In the genomic region with DNA sequence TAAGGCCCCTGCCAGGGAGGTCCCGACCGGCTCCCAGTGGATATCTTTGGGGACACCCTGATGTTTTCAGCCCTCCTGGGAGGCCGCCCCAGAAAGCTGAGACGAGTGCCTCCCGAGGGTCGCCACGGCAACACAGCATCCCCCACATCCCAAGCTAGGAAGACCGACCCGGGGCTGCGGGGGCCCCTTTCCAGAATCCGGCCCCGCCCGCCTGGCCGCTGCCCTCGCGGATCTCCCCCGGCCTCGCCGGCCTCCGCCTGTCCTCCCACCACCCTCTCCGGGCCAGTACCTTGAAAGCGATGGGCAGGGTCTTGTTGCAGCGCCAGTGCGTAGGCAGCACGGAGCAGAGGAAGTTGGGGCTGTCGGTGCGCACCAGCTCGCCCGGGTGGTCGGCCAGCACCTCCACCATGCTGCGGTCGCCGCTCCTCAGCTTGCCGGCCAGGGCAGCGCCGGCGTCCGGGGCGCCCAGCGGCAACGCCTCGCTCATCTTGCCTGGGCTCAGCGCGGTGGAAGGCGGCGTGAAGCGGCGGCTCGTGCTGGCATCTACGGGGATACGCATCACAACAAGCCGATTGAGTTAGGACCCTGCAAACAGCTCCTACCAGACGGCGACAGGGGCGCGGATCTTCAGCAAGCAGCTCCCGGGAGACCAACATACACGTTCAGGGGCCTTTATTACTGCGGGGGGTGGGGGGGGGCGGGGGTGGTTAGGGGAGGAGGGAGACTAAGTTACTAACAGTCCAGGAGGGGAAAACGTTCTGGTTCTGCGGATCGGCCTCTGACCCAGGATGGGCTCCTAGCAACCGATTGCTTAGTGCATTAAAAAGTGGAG, we compare ENCODE assay signal across 8 cellular contexts.
DNase-seq lines count a peak whose midpoint lies in the region; ATAC-seq, FAIRE-seq and TF ChIP-seq lines count a peak whose summit lies in the region.

No MANE protein-coding gene starts in this region.

- no peak for FAIRE-seq in HTR-8/SVneo (lab: Jason Lieb, UNC)

- in situ Hi-C loops in astrocyte of the cerebellum (cut with HindIII; ENCODE audit: low sequenced_read_pairs): no loop called here

- peak overlapping the region; percentile 23 to 99 (median 54) for H3K27ac Mint-ChIP-seq in immature natural killer cell

- peaks cover 0 to 3% (median 0%) of the 10 kb centered on the region in 3 donors for H3K36me3 Mint-ChIP-seq in immature natural killer cell

- ATAC-seq in GM21825 (IDR thresholded peaks at IDR 0.05; ENCODE audit: unreplicated experiment): no peak

- peaks cover 44 to 73% of the 10 kb centered on the region in 2 donors for H3K4me1 Mint-ChIP-seq in immature natural killer cell

- no peaks in the 10 kb centered on the region for H3K9me3 Mint-ChIP-seq in immature natural killer cell

- peak overlapping the region; percentile 86 to 98 (median 90) for H3K4me3 Mint-ChIP-seq in immature natural killer cell

- no peak for TF ChIP-seq CTCF in astrocyte of the cerebellum (IDR thresholded peaks at IDR 0.05; ENCODE audit: low read depth, low read length, missing control alignments)

- DNase-seq in EH (ENCODE audit: low read depth): peak; percentile 31
- DNase-seq in NCI-H2171 (lab: John Stamatoyannopoulos, UW): peak; percentile 13
- DNase-seq in astrocyte of the cerebellum (ENCODE audit: low read depth): no peak
- peak; percentile 39 to 53 (median 47) for DNase-seq in immature natural killer cell
- peak; percentile 28 for DNase-seq in stimulated activated CD4-positive, alpha-beta T cell treated with anti-CD3 and anti-CD28 coated beads, Interleukin-1b, Interleukin-23, amount 100 ng/mL, for 48 hours
- DNase-seq in NCI-H774 (lab: John Stamatoyannopoulos, UW): no peak
- DNase-seq in HTR-8/SVneo (ENCODE audit: insufficient read length, low spot score): no peak

- H3K4me3 ChIP-seq in astrocyte of the cerebellum (ENCODE audit: low read depth, low read length): peak overlapping the region; percentile 89

- H3K27me3 Mint-ChIP-seq in immature natural killer cell (ENCODE audit: low read depth in 3 of 3): peaks cover 15 to 26% (median 19%) of the 10 kb centered on the region in 3 donors

Comparison
In these comparisons a context has a peak if more than half of its experiments do, and no peak if none do; other contexts are left out.
1. DNase-seq: peak in EH (single experiment), NCI-H2171 (single experiment), immature natural killer cell (3 of 3) and stimulated activated CD4-positive, alpha-beta T cell treated with anti-CD3 and anti-CD28 coated beads, Interleukin-1b, Interleukin-23, amount 100 ng/mL, for 48 hours (single experiment); none in astrocyte of the cerebellum (single experiment), NCI-H774 (single experiment) and HTR-8/SVneo (single experiment).